Comparison of ENCODE assay signal across 8 cellular contexts in the genomic region with DNA sequence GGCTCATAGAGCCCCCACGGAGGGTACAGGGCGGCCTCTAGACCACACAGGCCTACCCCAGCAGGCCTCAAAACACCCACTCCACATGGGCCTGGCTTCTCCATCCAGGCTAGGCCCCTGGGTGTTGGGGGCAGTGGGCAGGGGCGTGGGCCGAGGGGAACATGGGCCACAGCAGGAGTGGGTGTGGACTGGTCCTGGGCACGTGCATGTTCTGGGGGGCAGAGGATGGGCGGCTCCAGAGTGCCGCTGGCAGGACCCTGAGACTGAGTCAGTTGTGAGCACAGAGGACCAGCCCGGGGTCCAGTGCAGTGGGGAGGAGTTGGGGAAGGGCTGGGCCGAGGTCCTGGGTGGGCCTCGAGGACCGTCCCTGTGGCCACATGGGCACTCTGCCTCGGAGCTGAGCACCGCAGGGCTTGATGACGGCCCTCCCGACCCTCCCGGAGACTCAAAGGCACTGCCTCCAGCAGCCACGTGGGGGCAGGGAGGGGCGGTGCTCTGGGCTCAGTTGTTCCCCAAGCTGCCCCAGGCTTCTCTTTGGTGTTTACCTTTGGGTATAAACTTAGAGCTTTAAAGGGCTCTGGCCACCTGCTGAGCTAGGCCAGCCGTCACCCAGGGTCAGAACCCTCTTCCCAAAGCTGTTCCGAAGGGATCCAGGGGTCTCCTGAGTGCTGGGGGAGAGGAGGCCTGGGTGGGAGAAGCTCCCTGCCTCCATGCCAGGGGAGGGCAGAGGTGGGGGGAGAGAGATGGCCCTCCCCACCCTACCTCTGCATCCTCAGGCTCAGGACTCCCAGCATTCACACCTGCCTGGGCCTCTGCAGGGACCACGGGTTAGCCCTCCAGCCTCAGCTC.
A peak's percentile ranks its signal among the peaks of the same experiment; 100 is the strongest.
DNase-seq lines count a peak whose midpoint lies in the region; ATAC-seq and TF ChIP-seq lines count a peak whose summit lies in the region.

No MANE protein-coding gene starts in this region.

- in situ Hi-C loops in G401 (cut with HindIII; ENCODE audit: low sequenced_read_pairs), result no loop called here

- H3K4me3 ChIP-seq in subcutaneous abdominal adipose tissue (ENCODE audit: low read depth in 1 of 5, low read length in 5 of 5), result no peak overlapping the region

- peaks cover 1 to 59% (median 56%) of the 10 kb centered on the region in 5 donors for H3K4me1 ChIP-seq in subcutaneous abdominal adipose tissue (ENCODE audit: control insufficient read depth in 5 of 5, insufficient read depth in 5 of 5, low read length in 5 of 5)

- peak overlapping the region in 2 of 5 donors; percentile 8 to 52 for H3K9ac ChIP-seq in subcutaneous abdominal adipose tissue (ENCODE audit: low read length in 5 of 5)

- H3K4me1 Mint-ChIP-seq in activated CD4-positive, alpha-beta T cell treated with anti-CD3 and anti-CD28 coated beads, Interleukin-2, amount 10 ng/mL, durations not matched to agents 7 days and 5 days, result peaks cover 16% of the 10 kb centered on the region
- H3K4me1 Mint-ChIP-seq in mesothelial cell of epicardium, result peaks cover 11% of the 10 kb centered on the region

- DNase-seq in G401 (ENCODE audit: low spot score) (peak; percentile 76), NCI-H1694 (lab: John Stamatoyannopoulos, UW) (peak; percentile 42), mesothelial cell of epicardium (ENCODE audit: low spot score in 2 of 2, unreplicated experiment in 2 of 2) (peak; percentile 55 to 71)
- DNase-seq in activated CD4-positive, alpha-beta T cell treated with anti-CD3 and anti-CD28 coated beads, Interleukin-2, amount 10 ng/mL, durations not matched to agents 7 days and 5 days, result peak; percentile 54
- peak; percentile 50 for DNase-seq in effector CD4-positive, alpha-beta T cell

- ATAC-seq in HG03442 (IDR thresholded peaks at IDR 0.05; ENCODE audit: unreplicated experiment) (no peak), HG03045 (IDR thresholded peaks at IDR 0.05; ENCODE audit: unreplicated experiment) (no peak)

- H3K27ac Mint-ChIP-seq in activated CD4-positive, alpha-beta T cell treated with anti-CD3 and anti-CD28 coated beads, Interleukin-2, amount 10 ng/mL, durations not matched to agents 7 days and 5 days, result peak overlapping the region; percentile 31
- peak overlapping the region; percentile 75 for H3K27ac Mint-ChIP-seq in mesothelial cell of epicardium

- no peaks in the 10 kb centered on the region for H3K9me3 Mint-ChIP-seq in activated CD4-positive, alpha-beta T cell treated with anti-CD3 and anti-CD28 coated beads, Interleukin-2, amount 10 ng/mL, durations not matched to agents 7 days and 5 days
- H3K9me3 Mint-ChIP-seq in mesothelial cell of epicardium, result no peaks in the 10 kb centered on the region

- H3K27me3 Mint-ChIP-seq in activated CD4-positive, alpha-beta T cell treated with anti-CD3 and anti-CD28 coated beads, Interleukin-2, amount 10 ng/mL, durations not matched to agents 7 days and 5 days, result no peaks in the 10 kb centered on the region
- no peaks in the 10 kb centered on the region for H3K27me3 Mint-ChIP-seq in mesothelial cell of epicardium (ENCODE audit: low read depth)

- no peaks in the 10 kb centered on the region for H3K9me3 ChIP-seq in subcutaneous abdominal adipose tissue (ENCODE audit: control insufficient read depth in 5 of 5, low read length in 5 of 5)

- no peak overlapping the region for H3K4me3 Mint-ChIP-seq in activated CD4-positive, alpha-beta T cell treated with anti-CD3 and anti-CD28 coated beads, Interleukin-2, amount 10 ng/mL, durations not matched to agents 7 days and 5 days
- H3K4me3 Mint-ChIP-seq in mesothelial cell of epicardium, result no peak overlapping the region

- POLR2A ChIA-PET in activated CD4-positive, alpha-beta T cell treated with anti-CD3 and anti-CD28 coated beads, Interleukin-2, amount 10 ng/mL, durations not matched to agents 7 days and 5 days (lab: Charles Lee), result no interaction called here

- H3K27ac ChIP-seq in subcutaneous abdominal adipose tissue (ENCODE audit: low read depth, low read length), result peak overlapping the region; percentile 85

- CTCF ChIA-PET in activated CD4-positive, alpha-beta T cell treated with anti-CD3 and anti-CD28 coated beads, Interleukin-2, amount 10 ng/mL, durations not matched to agents 7 days and 5 days (lab: Charles Lee), result interaction anchor here (0.5 to 1.4 kb wide), 7 partner anchors 10 to 275 kb away, joined by 3 to 6 read pairs (median 3); a partner anchor contains a TSS

- peak; percentile 30 for TF ChIP-seq CTCF in mesothelial cell of epicardium (IDR thresholded peaks at IDR 0.05; ENCODE audit: unreplicated experiment)

- peaks cover 11% of the 10 kb centered on the region for H3K36me3 Mint-ChIP-seq in activated CD4-positive, alpha-beta T cell treated with anti-CD3 and anti-CD28 coated beads, Interleukin-2, amount 10 ng/mL, durations not matched to agents 7 days and 5 days (ENCODE audit: low read depth)
- H3K36me3 Mint-ChIP-seq in mesothelial cell of epicardium, result peaks cover 16% of the 10 kb centered on the region

- peaks cover 5 to 30% (median 27%) of the 10 kb centered on the region in 5 donors for H3K36me3 ChIP-seq in subcutaneous abdominal adipose tissue (ENCODE audit: control insufficient read depth in 5 of 5, insufficient read depth in 5 of 5, low read length in 5 of 5)

- no peaks in the 10 kb centered on the region for H3K27me3 ChIP-seq in subcutaneous abdominal adipose tissue (ENCODE audit: control insufficient read depth in 5 of 5, insufficient read depth in 4 of 5, low read length in 5 of 5)
